In genomic region chr7:96199421-96199820, GRCh38 we compare ENCODE assay signal across 30 cellular contexts.
DNase-seq lines count a peak whose midpoint lies in the region; ATAC-seq and TF ChIP-seq lines count a peak whose summit lies in the region.
"Had no signal": no experiment of that assay in that cellular context is flagged by ENCODE, and none has a peak within 500 bp of the region (broad histone marks: within the 10 kb centered on the region; RNA-seq: fewer than 3 reads in every experiment).

No MANE protein-coding gene starts in this region.

- H3K79me1 ChIP-seq in IMR-90 (ENCODE audit: low read depth in 1 of 2, low read length in 2 of 2) (no peaks in the 10 kb centered on the region; a peak in 1 of 4 replicates), mesenchymal stem cell (replicated peaks; ENCODE audit: low read length, poor library complexity, severe bottlenecking) (peaks cover 13% of the 10 kb centered on the region)

- WGBS in IMR-90 (ENCODE audit: extremely low coverage in 2 of 2, insufficient read length in 1 of 2), 2 experiments, result no CpG with 5 or more reads among the region's 1 CpG
- WGBS in mesenchymal stem cell, result 100% methylated on average over 1 of the region's 1 CpG

- peak; percentile 37 for ATAC-seq in IMR-90 (ENCODE audit: low read depth)
- ATAC-seq: activated naive CD4-positive, alpha-beta T cell treated with anti-CD3 and anti-CD28 coated beads, Interleukin-2, amount 50 U/mL, for 72 hours; activated T-helper 17 cell treated with anti-CD3 and anti-CD28 coated beads, Interleukin-2, amount 50 U/mL, for 72 hours; body of pancreas; CD8-positive, alpha-beta T cell; T-cell had no signal

- H2AK5ac ChIP-seq in IMR-90 (ENCODE audit: low read depth, low read length), result no peak overlapping the region
- no peak overlapping the region for H2AK5ac ChIP-seq in mesenchymal stem cell (ENCODE audit: low read length, severe bottlenecking)

- no peak overlapping the region for H2BK12ac ChIP-seq in mesenchymal stem cell (ENCODE audit: low read length in 2 of 2)

- H4K20me1 ChIP-seq in IMR-90 (ENCODE audit: insufficient read depth, low read length), result no peaks in the 10 kb centered on the region

- H3K9ac ChIP-seq in IMR-90 (ENCODE audit: low read depth, low read length), result no peak overlapping the region
- peak overlapping the region; percentile 39 for H3K9ac ChIP-seq in mesenchymal stem cell (ENCODE audit: low read length)

- BruUV-seq in IMR-90 (replicated peaks; lab: Mats Ljungman, UMichigan), result no TSS peak

- TF ChIP-seq CTCF in IMR-90 (conservative IDR thresholded peaks at IDR 0.05; ENCODE audit: low read depth, low read length) (no peak), cardiac fibroblast (IDR thresholded peaks at IDR 0.05; ENCODE audit: low read depth, low read length) (no peak), GM13976 (IDR thresholded peaks at IDR 0.05; ENCODE audit: borderline replicate concordance, control extremely low read depth, extremely low read depth, insufficient read depth, missing control alignments) (no peak)

- intact Hi-C loops in IMR-90 (cut with micrococcal nuclease), result no loop called here

- H3K27me3 ChIP-seq in IMR-90 (ENCODE audit: control insufficient read depth, insufficient read depth, low read length) (no peaks in the 10 kb centered on the region), mesenchymal stem cell (ENCODE audit: control insufficient read depth in 1 of 2, insufficient read depth in 1 of 2, low read length in 2 of 2) (no peaks in the 10 kb centered on the region)
- H3K27me3 ChIP-seq: body of pancreas, hepatocyte, MG63, neutrophil, suprapubic skin had no signal

- no peak overlapping the region for H3K14ac ChIP-seq in IMR-90 (replicated peaks; ENCODE audit: low read depth, low read length)
- H3K14ac ChIP-seq in mesenchymal stem cell (ENCODE audit: low read length in 2 of 2), result no peak overlapping the region

- H3K27ac ChIP-seq in IMR-90 (ENCODE audit: insufficient read depth, low read length) (no peak overlapping the region), mesenchymal stem cell (ENCODE audit: low read length, poor library complexity, severe bottlenecking) (no peak overlapping the region)
- H3K27ac ChIP-seq: body of pancreas, epithelial cell of prostate, hepatocyte, neutrophil, suprapubic skin had no signal

- H3K9me3 ChIP-seq in IMR-90 (ENCODE audit: control insufficient read depth, insufficient read depth, low read length), result no peaks in the 10 kb centered on the region
- H3K9me3 ChIP-seq in mesenchymal stem cell (ENCODE audit: control insufficient read depth, low read length), result no peaks in the 10 kb centered on the region
- H3K9me3 ChIP-seq: body of pancreas, MG63, neutrophil, suprapubic skin had no signal

- dilution Hi-C loops in IMR-90 (cut with HindIII; ENCODE audit: low sequenced_read_pairs, unreplicated experiment), result no loop called here

- H4K91ac ChIP-seq in IMR-90 (ENCODE audit: insufficient read depth, low read depth, low read length) (no peak overlapping the region), mesenchymal stem cell (ENCODE audit: low read length) (no peak overlapping the region)

- H3K4me2 ChIP-seq in IMR-90 (ENCODE audit: low read depth, low read length), result no peak overlapping the region
- H3K4me2 ChIP-seq in mesenchymal stem cell (ENCODE audit: low read length, poor library complexity, severe bottlenecking), result no peak overlapping the region
- H3K4me2 ChIP-seq: hepatocyte had no signal

- H3K4ac ChIP-seq in IMR-90 (ENCODE audit: low read depth, low read length), result no peak overlapping the region
- H3K4ac ChIP-seq in mesenchymal stem cell (ENCODE audit: low read depth in 1 of 2, low read length in 2 of 2), result no peak overlapping the region

- H3K23ac ChIP-seq in IMR-90 (ENCODE audit: low read depth, low read length), result no peak overlapping the region
- H3K23ac ChIP-seq in mesenchymal stem cell (ENCODE audit: low read length in 2 of 2), result no peak overlapping the region

- H3K4me3 ChIP-seq in IMR-90 (ENCODE audit: insufficient read depth, low read depth, low read length) (no peak overlapping the region), cardiac fibroblast (replicated peaks in 1 of 2; ENCODE audit: low read depth in 2 of 2, low read length in 2 of 2) (no peak overlapping the region), mesenchymal stem cell (ENCODE audit: insufficient read depth in 1 of 2, low read depth in 1 of 2, low read length in 2 of 2) (no peak overlapping the region)
- H3K4me3 ChIP-seq: body of pancreas, hepatocyte, MG63, suprapubic skin had no signal

- H3K56ac ChIP-seq in IMR-90 (ENCODE audit: extremely low read depth, insufficient read depth, low read length), result no peak overlapping the region

- no peak overlapping the region for H3K18ac ChIP-seq in IMR-90 (ENCODE audit: low read depth, low read length)
- no peak overlapping the region for H3K18ac ChIP-seq in mesenchymal stem cell (ENCODE audit: low read depth in 1 of 2, low read length in 2 of 2)

- H3K4me1 ChIP-seq in IMR-90 (ENCODE audit: control insufficient read depth, insufficient read depth, low read length) (peaks cover 2% of the 10 kb centered on the region; the same call in 1 of the 2 replicates), mesenchymal stem cell (ENCODE audit: control insufficient read depth, insufficient read depth, low read depth, low read length) (no peaks in the 10 kb centered on the region)
- H3K4me1 ChIP-seq: body of pancreas, suprapubic skin had no signal

- no peak overlapping the region for H2BK15ac ChIP-seq in IMR-90 (ENCODE audit: low read depth, low read length)
- H2BK15ac ChIP-seq in mesenchymal stem cell (ENCODE audit: low read depth, poor library complexity, severe bottlenecking), result no peak overlapping the region

- no peaks in the 10 kb centered on the region for H3K36me3 ChIP-seq in IMR-90 (ENCODE audit: control insufficient read depth, insufficient read depth, low read length)
- H3K36me3 ChIP-seq in mesenchymal stem cell (ENCODE audit: control insufficient read depth in 1 of 2, insufficient read depth in 2 of 2, low read depth in 1 of 2, low read length in 2 of 2), result peaks cover 2 to 16% of the 10 kb centered on the region in 2 experiments
- H3K36me3 ChIP-seq: MG63, suprapubic skin had no signal

- no peak for TF ChIP-seq RAD21 in IMR-90 (IDR thresholded peaks at IDR 0.05; ENCODE audit: low read length)

- H2BK5ac ChIP-seq in IMR-90 (ENCODE audit: low read depth, low read length, poor library complexity, severe bottlenecking) (no peak overlapping the region), mesenchymal stem cell (ENCODE audit: low read depth, low read length, poor library complexity, severe bottlenecking) (no peak overlapping the region)

- H2BK20ac ChIP-seq in IMR-90 (ENCODE audit: low read depth, low read length), result no peak overlapping the region

- no peak for TF ChIP-seq POLR2A in IMR-90 (IDR thresholded peaks at IDR 0.05; ENCODE audit: low read depth, low read length)

- peaks cover 3% of the 10 kb centered on the region; the same call in 1 of the 2 replicates for H3K9me1 ChIP-seq in IMR-90 (ENCODE audit: insufficient read depth, low read length)

- CTCF ChIA-PET in IMR-90 (lab: Yijun Ruan, JAX), result no interaction called here

- H2AFZ ChIP-seq in IMR-90 (replicated peaks; ENCODE audit: low read length, poor library complexity) (no peak overlapping the region), mesenchymal stem cell (ENCODE audit: low read depth, low read length) (no peak overlapping the region)
- H2AFZ ChIP-seq: hepatocyte had no signal

- no peak overlapping the region for H4K5ac ChIP-seq in IMR-90 (ENCODE audit: low read depth, low read length)

- DNase-seq in AG08395 (ENCODE audit: low spot score) (peak; percentile 42), IMR-90 (peak; percentile 31), cardiac fibroblast (ENCODE audit: low read depth in 2 of 2) (peak; percentile 15 to 42), mesenchymal stem cell (no peak), amygdala (lab: John Stamatoyannopoulos, UW) (no peak), SIG-M5 treated with dmso at 0.1 percent for 504 hours (lab: John Stamatoyannopoulos, UW; ENCODE audit: unreplicated experiment) (no peak), iPS-NIHi7 (ENCODE audit: extremely low spot score) (no peak), GM13976 (ENCODE audit: low spot score) (no peak)
- DNase-seq: activated CD4-positive, alpha-beta memory T cell treated with anti-CD3 and anti-CD28 coated beads, Interleukin-2, amount 10 ng/mL, durations not matched to agents 7 days and 5 days; activated CD4-positive, CD25-positive, alpha-beta regulatory T cell; activated CD8-positive, alpha-beta memory T cell treated with anti-CD3 and anti-CD28 coated beads, Interleukin-2, amount 50 U/mL, for 48 hours; body of pancreas; CD8-positive, alpha-beta T cell; effector CD8-positive, alpha-beta T cell; foreskin melanocyte; HCEC 1CT; MG63; naive B cell; NCI-H1105 treated with DMSO at 0.1 percent for 48 hours; NCI-H1930; NCI-H748 treated with DMSO at 0.1 percent for 48 hours; stimulated activated CD4-positive, alpha-beta T cell treated with anti-CD3 and anti-CD28 coated beads, Interleukin-15, amount 100 ng/mL, for 24 hours; stimulated activated naive CD4-positive, alpha-beta T cell; T-cell had no signal

- no peak overlapping the region for H4K8ac ChIP-seq in IMR-90 (ENCODE audit: low read depth in 2 of 2, low read length in 2 of 2)
- no peak overlapping the region for H4K8ac ChIP-seq in mesenchymal stem cell (ENCODE audit: low read length)

- H2AK9ac ChIP-seq in IMR-90 (replicated peaks; ENCODE audit: low read depth, low read length, poor library complexity), result no peak overlapping the region

- H2BK120ac ChIP-seq in IMR-90 (ENCODE audit: low read depth, low read length) (no peak overlapping the region), mesenchymal stem cell (ENCODE audit: low read depth, low read length) (no peak overlapping the region)

- POLR2A ChIA-PET in IMR-90 (lab: Charles Lee; ENCODE audit: unreplicated experiment), result no interaction called here

- in situ Hi-C loops in IMR-90 (cut with MboI; ENCODE audit: low sequenced_read_pairs) (no loop called here), GM13976 (cut with MboI; ENCODE audit: low sequenced_read_pairs, unreplicated experiment) (no loop called here)

TF ChIP-seq in IMR-90, 13 proteins besides CTCF, POLR2A, EP300 and RAD21 (continues in another document):
- TF ChIP-seq BHLHE40 (IDR thresholded peaks at IDR 0.05; ENCODE audit: low read depth, low read length) (no peak), CHD1 (IDR thresholded peaks at IDR 0.05; ENCODE audit: low read depth, low read length) (no peak), USF2 (IDR thresholded peaks at IDR 0.05; ENCODE audit: low read depth, low read length) (no peak), RCOR1 (IDR thresholded peaks at IDR 0.05; ENCODE audit: insufficient replicate concordance, low read length) (no peak), NFE2L2 (IDR thresholded peaks at IDR 0.05; ENCODE audit: low read depth, low read length) (no peak), MXI1 (IDR thresholded peaks at IDR 0.05; ENCODE audit: borderline replicate concordance, low read depth, low read length) (no peak)

Comparison
In these comparisons a context has a peak if more than half of its experiments do, and no peak if none do; other contexts are left out.
1. DNase-seq: peak in AG08395 (single experiment), IMR-90 (single experiment) and cardiac fibroblast (2 of 2); none in mesenchymal stem cell (single experiment), amygdala (0 of 56), SIG-M5 treated with dmso at 0.1 percent for 504 hours (single experiment), iPS-NIHi7 (single experiment) and GM13976 (single experiment).